In genomic region chr4:186643501-186644315, GRCh38 we compare ENCODE assay signal across 1 cellular context.
TF ChIP-seq lines count a peak whose summit lies in the region.

No MANE protein-coding gene starts in this region.

TF ChIP-seq in HepG2, 621 proteins besides CTCF, POLR2A, EP300 and RAD21 (continued from another document):
- TF ChIP-seq ZNF318 (CRISPR knock-in tag; IDR thresholded peaks at IDR 0.05) (no peak), ATF4 (CRISPR knock-in tag; IDR thresholded peaks at IDR 0.05) (peak in 1 of 2 experiments; percentile 49; a peak in 1 of 4 replicates), SALL2 (CRISPR knock-in tag; IDR thresholded peaks at IDR 0.05) (no peak), ZNF710 (CRISPR knock-in tag; IDR thresholded peaks at IDR 0.05; ENCODE audit: borderline replicate concordance) (0 out of 2 replicates have a peak, but pooled peaks have one; percentile 56), FOXK2 (IDR thresholded peaks at IDR 0.05) (no peak), ELK4 (CRISPR knock-in tag; IDR thresholded peaks at IDR 0.05; ENCODE audit: borderline replicate concordance) (no peak)
